Comparison of ENCODE assay signal across 22 cellular contexts in the genomic region with DNA sequence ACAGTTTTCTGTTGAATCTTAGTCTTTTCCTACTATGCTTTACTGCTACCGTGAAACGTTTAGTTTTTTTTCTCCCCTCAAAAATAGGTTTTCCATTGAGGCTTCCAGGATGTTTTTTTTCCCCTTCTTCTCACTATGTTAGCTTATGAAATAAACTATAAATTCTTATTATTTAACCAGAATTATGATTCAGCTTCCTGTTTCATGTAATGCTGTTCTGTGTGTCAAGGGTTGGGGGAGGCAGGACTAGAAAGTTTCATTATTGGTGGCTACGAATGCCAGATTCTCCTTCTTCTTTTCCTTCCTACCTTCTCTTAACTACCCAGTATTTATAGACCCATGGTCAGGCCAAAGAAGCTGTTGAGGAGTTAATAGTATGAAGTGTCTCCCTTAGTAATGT.
"Had no signal": no experiment of that assay in that cellular context is flagged by ENCODE, and none has a peak within 500 bp of the region (broad histone marks: within the 10 kb centered on the region; RNA-seq: fewer than 3 reads in every experiment).

No MANE protein-coding gene starts in this region.

- H3K27ac ChIP-seq: brain microvascular endothelial cell, dorsolateral prefrontal cortex, parathyroid adenoma, sigmoid colon, tibial artery had no signal

- H3K4me1 ChIP-seq: parathyroid adenoma, sigmoid colon, tibial artery had no signal

- H3K27ac Mint-ChIP-seq: activated B cell treated with CpG ODN at 0.5 μM for 24 hours; activated CD8-positive, alpha-beta T cell treated with anti-CD3 and anti-CD28 coated beads, Interleukin-2, amount 10 ng/mL, durations not matched to agents 7 days and 5 days; activated naive CD8-positive, alpha-beta T cell treated with anti-CD3 and anti-CD28 coated beads, Interleukin-2, amount 10 ng/mL, durations not matched to agents 7 days and 5 days; activated T-helper 1 cell treated with anti-CD3 and anti-CD28 coated beads, Interleukin-12 subunit alpha, Interleukin-12 subunit beta, Interleukin-2, Interleukin-4 antibody, amounts not matched to agents 30 ng/mL and 10 ng/mL and 1 ng/mL, durations not matched to agents 14 hours and 24 hours and 36 hours; naive thymus-derived CD8-positive, alpha-beta T cell had no signal

- ATAC-seq: activated CD8-positive, alpha-beta T cell treated with anti-CD3 and anti-CD28 coated beads, Interleukin-2, amount 10 ng/mL, durations not matched to agents 7 days and 5 days; left ventricle myocardium superior; naive thymus-derived CD8-positive, alpha-beta T cell had no signal

- H3K9me3 Mint-ChIP-seq: activated B cell treated with CpG ODN at 0.5 μM for 24 hours; activated naive CD8-positive, alpha-beta T cell treated with anti-CD3 and anti-CD28 coated beads, Interleukin-2, amount 10 ng/mL, durations not matched to agents 7 days and 5 days; activated T-helper 1 cell treated with anti-CD3 and anti-CD28 coated beads, Interleukin-12 subunit alpha, Interleukin-12 subunit beta, Interleukin-2, Interleukin-4 antibody, amounts not matched to agents 30 ng/mL and 10 ng/mL and 1 ng/mL, durations not matched to agents 14 hours and 24 hours and 36 hours; naive thymus-derived CD8-positive, alpha-beta T cell had no signal

- H3K27me3 Mint-ChIP-seq: activated B cell treated with CpG ODN at 0.5 μM for 24 hours; activated naive CD8-positive, alpha-beta T cell treated with anti-CD3 and anti-CD28 coated beads, Interleukin-2, amount 10 ng/mL, durations not matched to agents 7 days and 5 days; naive thymus-derived CD8-positive, alpha-beta T cell had no signal

- H3K4me3 Mint-ChIP-seq: activated B cell treated with CpG ODN at 0.5 μM for 24 hours; activated CD8-positive, alpha-beta T cell treated with anti-CD3 and anti-CD28 coated beads, Interleukin-2, amount 10 ng/mL, durations not matched to agents 7 days and 5 days; activated naive CD8-positive, alpha-beta T cell treated with anti-CD3 and anti-CD28 coated beads, Interleukin-2, amount 10 ng/mL, durations not matched to agents 7 days and 5 days; activated T-helper 1 cell treated with anti-CD3 and anti-CD28 coated beads, Interleukin-12 subunit alpha, Interleukin-12 subunit beta, Interleukin-2, Interleukin-4 antibody, amounts not matched to agents 30 ng/mL and 10 ng/mL and 1 ng/mL, durations not matched to agents 14 hours and 24 hours and 36 hours; naive thymus-derived CD8-positive, alpha-beta T cell had no signal

- H3K36me3 ChIP-seq: brain microvascular endothelial cell, sigmoid colon, tibial artery had no signal

- DNase-seq: activated B cell treated with CpG ODN at 0.5 μM for 24 hours; activated CD4-positive, alpha-beta T cell treated with anti-CD3 and anti-CD28 coated beads for 48 hours; activated CD8-positive, alpha-beta memory T cell treated with anti-CD3 and anti-CD28 coated beads, Interleukin-2, amount 50 U/mL, for 48 hours; activated CD8-positive, alpha-beta T cell treated with anti-CD3 and anti-CD28 coated beads, Interleukin-2, amount 10 ng/mL, durations not matched to agents 7 days and 5 days; activated naive CD4-positive, alpha-beta T cell; activated naive CD8-positive, alpha-beta T cell treated with anti-CD3 and anti-CD28 coated beads, Interleukin-2, amount 10 ng/mL, durations not matched to agents 7 days and 5 days; anterior cingulate cortex; brain microvascular endothelial cell; cerebellar nuclear complex; dorsolateral prefrontal cortex; hypothalamus; kidney glomerular epithelial cell; left ventricle myocardium superior; mesenchymal stem cell; naive thymus-derived CD8-positive, alpha-beta T cell; sigmoid colon; stimulated activated CD4-positive, alpha-beta T cell treated with anti-CD3 and anti-CD28 coated beads, Interleukin-12 subunit alpha, Interleukin-12 subunit beta, amount 100 ng/mL, for 4 hours; stimulated activated CD4-positive, alpha-beta T cell treated with anti-CD3 and anti-CD28 coated beads, Interleukin-2, amount 100 ng/mL, for 24 hours; T-helper 2 cell; tibial artery had no signal

- H3K36me3 Mint-ChIP-seq: activated naive CD8-positive, alpha-beta T cell treated with anti-CD3 and anti-CD28 coated beads, Interleukin-2, amount 10 ng/mL, durations not matched to agents 7 days and 5 days had no signal

- H2AFZ ChIP-seq: parathyroid adenoma had no signal

- H3K4me1 Mint-ChIP-seq: activated B cell treated with CpG ODN at 0.5 μM for 24 hours; activated naive CD8-positive, alpha-beta T cell treated with anti-CD3 and anti-CD28 coated beads, Interleukin-2, amount 10 ng/mL, durations not matched to agents 7 days and 5 days; naive thymus-derived CD8-positive, alpha-beta T cell had no signal

- H3K4me3 ChIP-seq: dorsolateral prefrontal cortex, sigmoid colon, tibial artery had no signal

- H3K9me3 ChIP-seq: sigmoid colon, tibial artery had no signal

- H3K27me3 ChIP-seq: brain microvascular endothelial cell, sigmoid colon, tibial artery had no signal

- H3K9ac ChIP-seq: parathyroid adenoma had no signal
